In the genomic region with DNA sequence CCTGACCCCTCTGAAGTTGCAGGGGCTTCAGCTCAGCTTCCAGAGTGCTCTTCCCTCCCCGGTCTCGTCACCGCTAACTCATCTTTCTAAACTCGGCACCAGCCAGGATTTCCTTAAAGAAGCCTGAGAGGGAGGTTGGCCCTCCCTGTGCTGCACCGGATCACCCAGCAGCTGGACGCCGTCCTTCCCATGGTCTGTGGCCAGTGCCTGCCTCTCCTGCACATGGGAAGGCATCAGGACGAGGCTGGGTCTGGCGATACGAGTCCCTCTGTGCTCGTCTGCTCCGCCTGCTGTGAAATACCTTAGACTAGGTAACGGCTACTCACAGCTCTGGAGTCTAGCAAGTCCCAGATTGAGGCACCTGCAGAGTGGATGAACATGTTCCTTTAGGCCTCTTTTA, we compare ENCODE assay signal across 30 cellular contexts.
DNase-seq lines count a peak whose midpoint lies in the region; ATAC-seq, FAIRE-seq and TF ChIP-seq lines count a peak whose summit lies in the region.
"Had no signal": no experiment of that assay in that cellular context is flagged by ENCODE, and none has a peak within 500 bp of the region (broad histone marks: within the 10 kb centered on the region; RNA-seq: fewer than 3 reads in every experiment).

No MANE protein-coding gene starts in this region.

- 88 to 89% methylated on average over 13 of the region's 13 CpGs for whole genome bisulfite sequencing in GM23248 (ENCODE audit: low coverage in 1 of 2, low lambda C conversion rate in 2 of 2, missing lambda C conversion rate in 2 of 2), 2 experiments

- in situ Hi-C loops in GM23248 (cut with MboI): no loop called here

- no peak overlapping the region for H3K9ac ChIP-seq in GM23248

- H3F3A ChIP-seq in GM23248 (ENCODE audit: insufficient read depth): no peaks in the 10 kb centered on the region

- H3K36me3 Mint-ChIP-seq in activated T-cell treated with anti-CD3 and anti-CD28 coated beads, Interleukin-2, amount 50 U/mL, for 72 hours (ENCODE audit: insufficient read depth in 2 of 2): no peaks in the 10 kb centered on the region
- H3K36me3 Mint-ChIP-seq in activated T-cell treated with anti-CD3 and anti-CD28 coated beads, Interleukin-2, amount 50 U/mL, for 24 hours (ENCODE audit: low read depth): no peaks in the 10 kb centered on the region
- H3K36me3 Mint-ChIP-seq in T-helper 17 cell (ENCODE audit: low read depth) (peaks cover 5% of the 10 kb centered on the region), mesothelial cell of epicardium (peaks cover 26% of the 10 kb centered on the region)

- no peaks in the 10 kb centered on the region for H4K20me1 ChIP-seq in GM23248 (ENCODE audit: insufficient read depth)

- TF ChIP-seq CTCF in mesothelial cell of epicardium (IDR thresholded peaks at IDR 0.05; ENCODE audit: unreplicated experiment): no peak
- no peak for TF ChIP-seq CTCF in foreskin fibroblast (IDR thresholded peaks at IDR 0.05; ENCODE audit: low read depth, low read length)

- H3K79me2 ChIP-seq in GM23248 (ENCODE audit: insufficient read depth): no peaks in the 10 kb centered on the region

- no peak for FAIRE-seq in RCC 7860 (lab: Jason Lieb, UNC)
- FAIRE-seq: GM12878, GM19239, H1, K562 had no signal

- no peaks in the 10 kb centered on the region for H3K9me3 ChIP-seq in T-helper 17 cell (ENCODE audit: control insufficient read depth, low read length, poor library complexity, severe bottlenecking)
- H3K9me3 ChIP-seq in GM23248 (ENCODE audit: low read depth): no peaks in the 10 kb centered on the region
- H3K9me3 ChIP-seq: gastrocnemius medialis, stomach had no signal

- no peak overlapping the region for H3K4me2 ChIP-seq in GM23248 (ENCODE audit: unreplicated experiment)

- H3K27me3 ChIP-seq in GM23248 (replicated peaks; ENCODE audit: insufficient read depth): no peaks in the 10 kb centered on the region
- H3K27me3 ChIP-seq: gastrocnemius medialis, stomach had no signal

- no peak overlapping the region for H3K27ac ChIP-seq in GM23248
- H3K27ac ChIP-seq: gastrocnemius medialis, stomach had no signal

- H3K4me3 ChIP-seq in foreskin fibroblast (ENCODE audit: low read depth in 1 of 2, low read length in 2 of 2): no peak overlapping the region
- H3K4me3 ChIP-seq in GM23248: no peak overlapping the region
- H3K4me3 ChIP-seq: gastrocnemius medialis, GM12878, K562, skin epidermis, stomach had no signal

- peaks cover 6% of the 10 kb centered on the region; the same call in 1 of the 2 replicates for H3K4me1 ChIP-seq in GM23248 (ENCODE audit: insufficient read depth)
- H3K4me1 ChIP-seq: gastrocnemius medialis had no signal

- H3K9me2 ChIP-seq in GM23248 (ENCODE audit: insufficient read depth): no peaks in the 10 kb centered on the region

- no peaks in the 10 kb centered on the region for H3K9me3 Mint-ChIP-seq in activated T-cell treated with anti-CD3 and anti-CD28 coated beads, Interleukin-2, amount 50 U/mL, for 72 hours
- no peaks in the 10 kb centered on the region for H3K9me3 Mint-ChIP-seq in activated T-cell treated with anti-CD3 and anti-CD28 coated beads, Interleukin-2, amount 50 U/mL, for 24 hours
- no peaks in the 10 kb centered on the region for H3K9me3 Mint-ChIP-seq in mesothelial cell of epicardium
- H3K9me3 Mint-ChIP-seq: T-helper 1 cell treated with Interleukin-12 subunit alpha and Interleukin-12 subunit beta and Interleukin-4 antibody, amounts not matched to agents 30 μg/mL and 1 μg/mL, for 36 hours had no signal

- H3K4me3 Mint-ChIP-seq in activated T-cell treated with anti-CD3 and anti-CD28 coated beads, Interleukin-2, amount 50 U/mL, for 72 hours: no peak overlapping the region
- no peak overlapping the region for H3K4me3 Mint-ChIP-seq in activated T-cell treated with anti-CD3 and anti-CD28 coated beads, Interleukin-2, amount 50 U/mL, for 24 hours
- H3K4me3 Mint-ChIP-seq in T-helper 17 cell (no peak overlapping the region), mesothelial cell of epicardium (no peak overlapping the region)
- H3K4me3 Mint-ChIP-seq: T-helper 1 cell treated with Interleukin-12 subunit alpha and Interleukin-12 subunit beta and Interleukin-4 antibody, amounts not matched to agents 30 μg/mL and 1 μg/mL, for 36 hours had no signal

- peak overlapping the region; percentile 95 for H3K27ac Mint-ChIP-seq in activated T-cell treated with anti-CD3 and anti-CD28 coated beads, Interleukin-2, amount 50 U/mL, for 72 hours
- no peak overlapping the region for H3K27ac Mint-ChIP-seq in activated T-cell treated with anti-CD3 and anti-CD28 coated beads, Interleukin-2, amount 50 U/mL, for 24 hours
- peak overlapping the region; percentile 44 for H3K27ac Mint-ChIP-seq in T-helper 17 cell
- H3K27ac Mint-ChIP-seq in mesothelial cell of epicardium: peak overlapping the region; percentile 43
- H3K27ac Mint-ChIP-seq: T-helper 1 cell treated with Interleukin-12 subunit alpha and Interleukin-12 subunit beta and Interleukin-4 antibody, amounts not matched to agents 30 μg/mL and 1 μg/mL, for 36 hours had no signal

- H3K4me1 Mint-ChIP-seq in activated T-cell treated with anti-CD3 and anti-CD28 coated beads, Interleukin-2, amount 50 U/mL, for 72 hours (ENCODE audit: low read depth): peaks cover 18% of the 10 kb centered on the region
- peaks cover 25% of the 10 kb centered on the region for H3K4me1 Mint-ChIP-seq in activated T-cell treated with anti-CD3 and anti-CD28 coated beads, Interleukin-2, amount 50 U/mL, for 24 hours (ENCODE audit: low read depth)
- H3K4me1 Mint-ChIP-seq in T-helper 17 cell (peaks cover 25% of the 10 kb centered on the region), mesothelial cell of epicardium (peaks cover 15% of the 10 kb centered on the region)

- H3K27me3 Mint-ChIP-seq in activated T-cell treated with anti-CD3 and anti-CD28 coated beads, Interleukin-2, amount 50 U/mL, for 72 hours (ENCODE audit: low read depth): no peaks in the 10 kb centered on the region
- H3K27me3 Mint-ChIP-seq in activated T-cell treated with anti-CD3 and anti-CD28 coated beads, Interleukin-2, amount 50 U/mL, for 24 hours: no peaks in the 10 kb centered on the region
- H3K27me3 Mint-ChIP-seq in T-helper 17 cell (no peaks in the 10 kb centered on the region), mesothelial cell of epicardium (ENCODE audit: low read depth) (no peaks in the 10 kb centered on the region)

- no peak for ATAC-seq in activated T-cell treated with anti-CD3 and anti-CD28 coated beads, Interleukin-2, amount 50 U/mL, for 72 hours (replicated peaks in 1 of 2)
- no peak for ATAC-seq in T-helper 17 cell
- ATAC-seq: gastrocnemius medialis, GM12878, K562 had no signal

- DNase-seq in activated T-cell treated with anti-CD3 and anti-CD28 coated beads, Interleukin-2, amount 50 U/mL, for 72 hours: no peak
- DNase-seq in activated T-cell treated with anti-CD3 and anti-CD28 coated beads, Interleukin-2, amount 50 U/mL, for 24 hours: no peak
- DNase-seq in T-helper 17 cell: no peak
- no peak for DNase-seq in mesothelial cell of epicardium (ENCODE audit: low spot score in 2 of 2, unreplicated experiment in 2 of 2)
- peak; percentile 34 for DNase-seq in ureter (ENCODE audit: low spot score)
- no peak for DNase-seq in foreskin fibroblast
- no peak for DNase-seq in GM23248
- no peak for DNase-seq in RCC 7860 (ENCODE audit: low spot score)
- DNase-seq: 8988T; activated CD4-positive, alpha-beta T cell treated with anti-CD3 and anti-CD28 coated beads, Interleukin-2, amount 50 U/mL, for 4 hours; activated naive CD4-positive, alpha-beta T cell; aorta; cerebellar nuclear complex; gastrocnemius medialis; hypothalamus; islet precursor cell; mammary epithelial cell; NCI-H1694 treated with DMSO at 0.1 percent for 48 hours; NCI-H69; OCI-M1; SHP77; stimulated activated CD4-positive, alpha-beta T cell treated with anti-CD3 and anti-CD28 coated beads, Interleukin-2, amount 100 ng/mL, for 48 hours; stomach; trophoblast cell had no signal

- H2AFZ ChIP-seq in GM23248: no peak overlapping the region

- H3K36me3 ChIP-seq in GM23248 (ENCODE audit: low read depth): no peaks in the 10 kb centered on the region
- H3K36me3 ChIP-seq: gastrocnemius medialis had no signal
